In genomic region chr14:73244541-73244940, GRCh38 we compare ENCODE assay signal across 32 cellular contexts. TPM values are rescaled to one million over a fixed set of nuclear protein-coding genes. Genes with fewer than 3 reads are reported as not detected.
A peak's percentile ranks its signal among the peaks of the same experiment; 100 is the strongest.
DNase-seq lines count a peak whose midpoint lies in the region; ATAC-seq, FAIRE-seq and TF ChIP-seq lines count a peak whose summit lies in the region.
"Had no signal": no experiment of that assay in that cellular context is flagged by ENCODE, and none has a peak within 500 bp of the region (broad histone marks: within the 10 kb centered on the region; RNA-seq: fewer than 3 reads in every experiment).

No MANE protein-coding gene starts in this region.

- H3K27ac ChIP-seq in GM23338 (ENCODE audit: low read depth) (no peak overlapping the region), endothelial cell of umbilical vein (ENCODE audit: insufficient read depth, low read depth, low read length) (no peak overlapping the region), upper lobe of right lung (no peak overlapping the region)
- H3K27ac ChIP-seq: ascending aorta, C4-2B, cardiac muscle cell, psoas muscle, sigmoid colon, testis had no signal

- H3F3A ChIP-seq in GM23338 (replicated peaks; ENCODE audit: low read depth), result 0 out of 2 replicates have a peak, but pooled peaks cover 3% of the 10 kb centered on the region

- no peaks in the 10 kb centered on the region for H3K9me2 ChIP-seq in GM23338 (ENCODE audit: insufficient read depth)

- peaks cover 28% of the 10 kb centered on the region for H3K27me3 Mint-ChIP-seq in activated naive CD4-positive, alpha-beta T cell treated with anti-CD3 and anti-CD28 coated beads, Interleukin-2, amount 50 U/mL, for 24 hours
- H3K27me3 Mint-ChIP-seq in GM23338 (ENCODE audit: insufficient read depth, low read depth, poor library complexity), result peaks cover 8% of the 10 kb centered on the region

- no peak for DNase-seq in activated naive CD4-positive, alpha-beta T cell treated with anti-CD3 and anti-CD28 coated beads, Interleukin-2, amount 50 U/mL, for 16 hours
- DNase-seq in GM23338 (ENCODE audit: low spot score) (no peak), endothelial cell of umbilical vein (ENCODE audit: low read depth, low spot score) (no peak), upper lobe of right lung (peak; percentile 53), NCI-H2227 treated with DMSO at 0.1 percent for 48 hours (lab: John Stamatoyannopoulos, UW) (no peak), HuH-7 (ENCODE audit: low spot score) (no peak), SHP77 treated with DMSO at 0.1 percent for 48 hours (lab: John Stamatoyannopoulos, UW) (no peak)
- DNase-seq: activated CD4-positive, alpha-beta T cell treated with anti-CD3 and anti-CD28 coated beads for 36 hours; activated naive CD4-positive, alpha-beta T cell; DND-41; KG1; left cardiac atrium; mesenchymal stem cell; MG63; NCI-H1417; NCI-H2029 treated with DMSO at 0.1 percent for 48 hours; nucleus accumbens; sigmoid colon; stimulated activated CD4-positive, alpha-beta T cell treated with anti-CD3 and anti-CD28 coated beads, Interleukin-4, amount 100 ng/mL, for 4 hours; stimulated activated naive CD4-positive, alpha-beta T cell; testis had no signal

- H3K4me3 Mint-ChIP-seq in activated naive CD4-positive, alpha-beta T cell treated with anti-CD3 and anti-CD28 coated beads, Interleukin-2, amount 50 U/mL, for 24 hours, result peak overlapping the region; percentile 80
- no peak overlapping the region for H3K4me3 Mint-ChIP-seq in GM23338
- H3K4me3 Mint-ChIP-seq: activated CD4-positive, alpha-beta T cell treated with anti-CD3 and anti-CD28 coated beads for 36 hours had no signal

- intact Hi-C loops in endothelial cell of umbilical vein (cut with micrococcal nuclease) (no loop called here), upper lobe of right lung (cut with DNase I) (no loop called here)

- H3K9me1 ChIP-seq in endothelial cell of umbilical vein (replicated peaks; ENCODE audit: control insufficient read depth, extremely low read depth, insufficient read depth, low read length), result no peaks in the 10 kb centered on the region

- no peaks in the 10 kb centered on the region for H3K9me3 Mint-ChIP-seq in activated naive CD4-positive, alpha-beta T cell treated with anti-CD3 and anti-CD28 coated beads, Interleukin-2, amount 50 U/mL, for 24 hours
- no peaks in the 10 kb centered on the region for H3K9me3 Mint-ChIP-seq in GM23338
- H3K9me3 Mint-ChIP-seq: dendritic cell treated with granulocyte-macrophage colony-stimulating factor and Interleukin-4, amounts not matched to agents 40 ng/mL and 50 ng/mL, for 4 days; T-helper 1 cell treated with Interleukin-12 subunit alpha and Interleukin-12 subunit beta and Interleukin-4 antibody, amounts not matched to agents 30 μg/mL and 1 μg/mL, for 36 hours had no signal

- POLR2A ChIA-PET in endothelial cell of umbilical vein (lab: Charles Lee), result no interaction called here

- no peaks in the 10 kb centered on the region for H3K36me3 Mint-ChIP-seq in activated naive CD4-positive, alpha-beta T cell treated with anti-CD3 and anti-CD28 coated beads, Interleukin-2, amount 50 U/mL, for 24 hours
- peaks cover 15% of the 10 kb centered on the region for H3K36me3 Mint-ChIP-seq in GM23338 (ENCODE audit: low read depth)

- H3K27me3 ChIP-seq in GM23338 (ENCODE audit: insufficient read depth), result peaks cover 20% of the 10 kb centered on the region
- no peaks in the 10 kb centered on the region for H3K27me3 ChIP-seq in endothelial cell of umbilical vein (ENCODE audit: control insufficient read depth in 2 of 2, insufficient read depth in 2 of 2, low read length in 2 of 2)
- no peaks in the 10 kb centered on the region for H3K27me3 ChIP-seq in upper lobe of right lung
- H3K27me3 ChIP-seq: MG63, testis had no signal

- 0 out of 2 replicates have a peak, but pooled peaks cover 3% of the 10 kb centered on the region for H3K79me2 ChIP-seq in GM23338 (replicated peaks; ENCODE audit: insufficient read depth)
- H3K79me2 ChIP-seq in endothelial cell of umbilical vein (ENCODE audit: control insufficient read depth, insufficient read depth, low read length), result no peaks in the 10 kb centered on the region

- H3K4me1 ChIP-seq in GM23338 (ENCODE audit: insufficient read depth) (peaks cover 18% of the 10 kb centered on the region), endothelial cell of umbilical vein (ENCODE audit: control insufficient read depth, extremely low read depth, insufficient read depth, low read length) (peaks cover 17% of the 10 kb centered on the region), upper lobe of right lung (peaks cover 41% of the 10 kb centered on the region)

- no peak for FAIRE-seq in endothelial cell of umbilical vein (lab: Jason Lieb, UNC)
- FAIRE-seq: endometrium, frontal cortex, GM19239, H54 had no signal

- H3K4me2 ChIP-seq in GM23338 (peak overlapping the region; percentile 88; the same call in 1 of the 2 replicates), endothelial cell of umbilical vein (ENCODE audit: insufficient read depth, low read length) (no peak overlapping the region)

- H3K4me3 ChIP-seq in GM23338, result no peak overlapping the region; the same call in 1 of the 2 replicates
- H3K4me3 ChIP-seq in endothelial cell of umbilical vein (replicated peaks in 1 of 3; ENCODE audit: insufficient read depth in 1 of 3, low read depth in 1 of 3, low read length in 3 of 3), result no peak overlapping the region
- H3K4me3 ChIP-seq in upper lobe of right lung, result no peak overlapping the region
- H3K4me3 ChIP-seq: cardiac muscle cell, MG63 had no signal

- H3K27ac Mint-ChIP-seq in activated naive CD4-positive, alpha-beta T cell treated with anti-CD3 and anti-CD28 coated beads, Interleukin-2, amount 50 U/mL, for 24 hours, result no peak overlapping the region
- H3K27ac Mint-ChIP-seq in GM23338, result no peak overlapping the region
- H3K27ac Mint-ChIP-seq: activated CD4-positive, alpha-beta T cell treated with anti-CD3 and anti-CD28 coated beads for 36 hours; dendritic cell treated with granulocyte-macrophage colony-stimulating factor and Interleukin-4, amounts not matched to agents 40 ng/mL and 50 ng/mL, for 4 days; T-helper 1 cell treated with Interleukin-12 subunit alpha and Interleukin-12 subunit beta and Interleukin-4 antibody, amounts not matched to agents 30 μg/mL and 1 μg/mL, for 36 hours had no signal

- H3K4me1 Mint-ChIP-seq in activated naive CD4-positive, alpha-beta T cell treated with anti-CD3 and anti-CD28 coated beads, Interleukin-2, amount 50 U/mL, for 24 hours, result peaks cover 21% of the 10 kb centered on the region
- H3K4me1 Mint-ChIP-seq in GM23338, result peaks cover 11% of the 10 kb centered on the region

- H4K20me1 ChIP-seq in GM23338 (replicated peaks; ENCODE audit: insufficient read depth) (no peaks in the 10 kb centered on the region; the same call in 1 of the 2 replicates), endothelial cell of umbilical vein (replicated peaks; ENCODE audit: control insufficient read depth, extremely low read depth, insufficient read depth, low read length) (no peaks in the 10 kb centered on the region)

- ATAC-seq in GM23338 (no peak), upper lobe of right lung (no peak)
- ATAC-seq: activated CD4-positive, alpha-beta T cell treated with anti-CD3 and anti-CD28 coated beads for 36 hours; left cardiac atrium; psoas muscle had no signal

- H3K9me3 ChIP-seq in endothelial cell of umbilical vein (replicated peaks; ENCODE audit: control insufficient read depth, insufficient read depth, low read length), result no peaks in the 10 kb centered on the region
- no peaks in the 10 kb centered on the region for H3K9me3 ChIP-seq in upper lobe of right lung
- H3K9me3 ChIP-seq: ascending aorta, MG63, psoas muscle, sigmoid colon, testis had no signal

- no peak for TF ChIP-seq POLR2A in endothelial cell of umbilical vein (IDR thresholded peaks at IDR 0.05; ENCODE audit: low read depth, low read length)

- H3K36me3 ChIP-seq in GM23338 (ENCODE audit: insufficient read depth) (no peaks in the 10 kb centered on the region), endothelial cell of umbilical vein (ENCODE audit: control insufficient read depth in 2 of 2, extremely low read depth in 1 of 2, insufficient read depth in 2 of 2, low read length in 2 of 2) (no peaks in the 10 kb centered on the region), upper lobe of right lung (no peaks in the 10 kb centered on the region)
- H3K36me3 ChIP-seq: ascending aorta, cardiac muscle cell, MG63 had no signal

- H2AFZ ChIP-seq in GM23338 (no peak overlapping the region), endothelial cell of umbilical vein (ENCODE audit: low read depth, low read length) (no peak overlapping the region)

- no peak overlapping the region for H3K9ac ChIP-seq in endothelial cell of umbilical vein (replicated peaks; ENCODE audit: extremely low read depth, insufficient read depth, low read length)

- no peak for TF ChIP-seq CTCF in GM23338 (conservative IDR thresholded peaks at IDR 0.05; ENCODE audit: low read depth in 2 of 2)
- no peak for TF ChIP-seq CTCF in endothelial cell of umbilical vein (IDR thresholded peaks at IDR 0.05; ENCODE audit: extremely low read depth in 1 of 2, insufficient read depth in 1 of 2, low read depth in 1 of 2, low read length in 2 of 2)
- TF ChIP-seq CTCF in upper lobe of right lung (IDR thresholded peaks at IDR 0.05), result no peak

- CTCF ChIA-PET in endothelial cell of umbilical vein (lab: Charles Lee), result interaction anchor here (1.2 to 1.8 kb wide), 3 partner anchors 12 to 71 kb away, joined by 3 to 5 read pairs (median 4); no protein-coding TSS in a partner anchor

- TSS peak; percentile 17 for BruUV-seq in endothelial cell of umbilical vein (replicated peaks; lab: Mats Ljungman, UMichigan)

- dilution Hi-C loops in endothelial cell of umbilical vein (cut with MboI; ENCODE audit: extremely low pct_ligation_motif_present, low sequenced_read_pairs), result no loop called here

TF ChIP-seq in GM23338, 12 proteins besides CTCF, POLR2A, EP300 and RAD21 (continues in another document):
- TF ChIP-seq POLR2AphosphoS5 (IDR thresholded peaks at IDR 0.05; ENCODE audit: low read depth), result no peak
- TF ChIP-seq STAT1 (IDR thresholded peaks at IDR 0.05; ENCODE audit: unreplicated experiment), result no peak

TF ChIP-seq in endothelial cell of umbilical vein, 7 proteins besides CTCF, POLR2A, EP300 and RAD21 (continues in another document):
- TF ChIP-seq FOS (IDR thresholded peaks at IDR 0.05; ENCODE audit: borderline replicate concordance, insufficient read depth, low read length) (no peak), GATA2 (IDR thresholded peaks at IDR 0.05; ENCODE audit: insufficient read depth, insufficient read length, low read depth, low read length) (no peak)

RNA-seq across cellular contexts. Expression of gene PAPLN, which starts 7.2 kb away (rescaled TPM):
- total RNA-seq in GM23338 (2014; rRNA removed; shearing (Covaris generic)), result 11.3 and 13.2 TPM in 2 replicates
- polyA plus RNA-seq in GM23338 (2016; fragmentation: Nextera tagmentation; extraction: Ambion mirVana), result 2.4 and 2.8 TPM in 2 replicates
- 3.1 and 6.4 TPM in 2 replicates for total RNA-seq in endothelial cell of umbilical vein
- polyA plus RNA-seq in endothelial cell of umbilical vein, result 5.5 and 6.0 TPM in 2 replicates
- polyA plus RNA-seq in endothelial cell of umbilical vein (2011; cell fraction: cytosol; rRNA removed), result 1.5 and 2.8 TPM in 2 replicates
- polyA plus RNA-seq in endothelial cell of umbilical vein (2011; cell fraction: nucleus; rRNA removed), result 23.3 and 32.9 TPM in 2 replicates
- 5.8 and 9.0 TPM in 2 replicates for polyA plus RNA-seq in endothelial cell of umbilical vein (2012)
- polyA minus RNA-seq in endothelial cell of umbilical vein, result 4.1 and 9.1 TPM in 2 replicates
- 0.82 TPM for polyA minus RNA-seq in endothelial cell of umbilical vein (2011; cell fraction: cytosol; rRNA and poly(A)+ RNA removed)
- 6.4 and 10.1 TPM in 2 replicates for polyA minus RNA-seq in endothelial cell of umbilical vein (2011; cell fraction: nucleus; rRNA and poly(A)+ RNA removed)
- 20.2 TPM for total RNA-seq in upper lobe of right lung
